1 cellular context compared by ENCODE assay signal in the genomic region with DNA sequence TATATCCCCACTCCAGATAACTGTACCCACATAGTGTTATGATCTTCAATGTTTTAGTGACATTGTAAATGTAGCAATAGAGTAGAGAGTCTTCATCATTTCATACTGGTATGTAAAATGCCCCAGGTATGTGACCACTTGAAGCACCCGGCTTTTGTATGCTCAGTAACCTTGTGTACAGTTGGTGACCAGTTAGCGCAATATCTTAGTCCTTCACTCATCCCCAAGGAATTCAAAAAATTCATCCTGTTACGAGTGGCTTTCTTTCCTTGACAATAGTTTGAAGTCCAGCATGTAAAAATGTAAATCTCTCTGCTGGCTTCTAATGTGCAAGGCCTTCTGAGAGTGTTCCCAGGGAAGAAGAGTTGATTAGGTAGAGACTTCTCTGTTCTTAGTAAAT.
TF ChIP-seq lines count a peak whose summit lies in the region.

No MANE protein-coding gene starts in this region.

TF ChIP-seq in SK-N-SH, 30 proteins besides CTCF, POLR2A, EP300 and RAD21 (continued from another document):
- TF ChIP-seq, protein P1, sequence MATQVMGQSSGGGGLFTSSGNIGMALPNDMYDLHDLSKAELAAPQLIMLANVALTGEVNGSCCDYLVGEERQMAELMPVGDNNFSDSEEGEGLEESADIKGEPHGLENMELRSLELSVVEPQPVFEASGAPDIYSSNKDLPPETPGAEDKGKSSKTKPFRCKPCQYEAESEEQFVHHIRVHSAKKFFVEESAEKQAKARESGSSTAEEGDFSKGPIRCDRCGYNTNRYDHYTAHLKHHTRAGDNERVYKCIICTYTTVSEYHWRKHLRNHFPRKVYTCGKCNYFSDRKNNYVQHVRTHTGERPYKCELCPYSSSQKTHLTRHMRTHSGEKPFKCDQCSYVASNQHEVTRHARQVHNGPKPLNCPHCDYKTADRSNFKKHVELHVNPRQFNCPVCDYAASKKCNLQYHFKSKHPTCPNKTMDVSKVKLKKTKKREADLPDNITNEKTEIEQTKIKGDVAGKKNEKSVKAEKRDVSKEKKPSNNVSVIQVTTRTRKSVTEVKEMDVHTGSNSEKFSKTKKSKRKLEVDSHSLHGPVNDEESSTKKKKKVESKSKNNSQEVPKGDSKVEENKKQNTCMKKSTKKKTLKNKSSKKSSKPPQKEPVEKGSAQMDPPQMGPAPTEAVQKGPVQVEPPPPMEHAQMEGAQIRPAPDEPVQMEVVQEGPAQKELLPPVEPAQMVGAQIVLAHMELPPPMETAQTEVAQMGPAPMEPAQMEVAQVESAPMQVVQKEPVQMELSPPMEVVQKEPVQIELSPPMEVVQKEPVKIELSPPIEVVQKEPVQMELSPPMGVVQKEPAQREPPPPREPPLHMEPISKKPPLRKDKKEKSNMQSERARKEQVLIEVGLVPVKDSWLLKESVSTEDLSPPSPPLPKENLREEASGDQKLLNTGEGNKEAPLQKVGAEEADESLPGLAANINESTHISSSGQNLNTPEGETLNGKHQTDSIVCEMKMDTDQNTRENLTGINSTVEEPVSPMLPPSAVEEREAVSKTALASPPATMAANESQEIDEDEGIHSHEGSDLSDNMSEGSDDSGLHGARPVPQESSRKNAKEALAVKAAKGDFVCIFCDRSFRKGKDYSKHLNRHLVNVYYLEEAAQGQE (IDR thresholded peaks at IDR 0.05; ENCODE audit: low read depth, low read length) = no peak
- TF ChIP-seq, protein P2, sequence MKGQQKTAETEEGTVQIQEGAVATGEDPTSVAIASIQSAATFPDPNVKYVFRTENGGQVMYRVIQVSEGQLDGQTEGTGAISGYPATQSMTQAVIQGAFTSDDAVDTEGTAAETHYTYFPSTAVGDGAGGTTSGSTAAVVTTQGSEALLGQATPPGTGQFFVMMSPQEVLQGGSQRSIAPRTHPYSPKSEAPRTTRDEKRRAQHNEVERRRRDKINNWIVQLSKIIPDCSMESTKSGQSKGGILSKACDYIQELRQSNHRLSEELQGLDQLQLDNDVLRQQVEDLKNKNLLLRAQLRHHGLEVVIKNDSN (IDR thresholded peaks at IDR 0.05; ENCODE audit: borderline replicate concordance, low read depth) = no peak
- TF ChIP-seq SIN3A (IDR thresholded peaks at IDR 0.05; ENCODE audit: borderline replicate concordance, low read depth, low read length) (no peak), GATA2 (CRISPR knock-in tag; IDR thresholded peaks at IDR 0.05) (no peak), RCOR1 (IDR thresholded peaks at IDR 0.05; ENCODE audit: low read length) (no peak), POLR2AphosphoS5 (IDR thresholded peaks at IDR 0.05; ENCODE audit: low read depth, low read length) (no peak), FOSL2 (IDR thresholded peaks at IDR 0.05; ENCODE audit: borderline replicate concordance, low read depth) (no peak)
- TF ChIP-seq, protein P3, sequence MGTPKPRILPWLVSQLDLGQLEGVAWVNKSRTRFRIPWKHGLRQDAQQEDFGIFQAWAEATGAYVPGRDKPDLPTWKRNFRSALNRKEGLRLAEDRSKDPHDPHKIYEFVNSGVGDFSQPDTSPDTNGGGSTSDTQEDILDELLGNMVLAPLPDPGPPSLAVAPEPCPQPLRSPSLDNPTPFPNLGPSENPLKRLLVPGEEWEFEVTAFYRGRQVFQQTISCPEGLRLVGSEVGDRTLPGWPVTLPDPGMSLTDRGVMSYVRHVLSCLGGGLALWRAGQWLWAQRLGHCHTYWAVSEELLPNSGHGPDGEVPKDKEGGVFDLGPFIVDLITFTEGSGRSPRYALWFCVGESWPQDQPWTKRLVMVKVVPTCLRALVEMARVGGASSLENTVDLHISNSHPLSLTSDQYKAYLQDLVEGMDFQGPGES (IDR thresholded peaks at IDR 0.05; ENCODE audit: low read depth, low read length) = no peak
